In genomic region chr9:120403543-120403856, GRCh38 we compare ENCODE assay signal across 15 cellular contexts.
DNase-seq lines count a peak whose midpoint lies in the region; ATAC-seq, FAIRE-seq and TF ChIP-seq lines count a peak whose summit lies in the region.
"Had no signal": no experiment of that assay in that cellular context is flagged by ENCODE, and none has a peak within 500 bp of the region (broad histone marks: within the 10 kb centered on the region; RNA-seq: fewer than 3 reads in every experiment).

No MANE protein-coding gene starts in this region.

- peaks cover 78% of the 10 kb centered on the region for H3K36me3 ChIP-seq in SJSA1
- H3K36me3 ChIP-seq in keratinocyte (ENCODE audit: control insufficient read depth in 2 of 2, extremely low read depth in 1 of 2, insufficient read depth in 2 of 2, low read length in 2 of 2), result peaks cover 21 to 43% of the 10 kb centered on the region in 2 experiments

- no peaks in the 10 kb centered on the region for H3K9me3 Mint-ChIP-seq in activated CD4-positive, alpha-beta T cell treated with anti-CD3 and anti-CD28 coated beads, Interleukin-2, amount 10 ng/mL, durations not matched to agents 24 days and 14 days
- H3K9me3 Mint-ChIP-seq: activated naive CD4-positive, alpha-beta T cell treated with anti-CD3 and anti-CD28 coated beads, Interleukin-2, amount 50 U/mL, for 24 hours; naive B cell had no signal

- peaks cover 4% of the 10 kb centered on the region for H4K20me1 ChIP-seq in keratinocyte (ENCODE audit: control insufficient read depth, extremely low read depth, insufficient read depth, low read length)

- H3K4me2 ChIP-seq in keratinocyte (ENCODE audit: control insufficient read depth, extremely low read depth, insufficient read depth, low read depth, low read length), result peak overlapping the region; percentile 4

- H3K4me3 Mint-ChIP-seq in activated CD4-positive, alpha-beta T cell treated with anti-CD3 and anti-CD28 coated beads, Interleukin-2, amount 10 ng/mL, durations not matched to agents 24 days and 14 days, result peak overlapping the region; percentile 0
- H3K4me3 Mint-ChIP-seq: activated naive CD4-positive, alpha-beta T cell treated with anti-CD3 and anti-CD28 coated beads, Interleukin-2, amount 50 U/mL, for 24 hours; naive B cell had no signal

- peaks cover 64% of the 10 kb centered on the region for H3K36me3 Mint-ChIP-seq in activated CD4-positive, alpha-beta T cell treated with anti-CD3 and anti-CD28 coated beads, Interleukin-2, amount 10 ng/mL, durations not matched to agents 24 days and 14 days (ENCODE audit: low read depth)

- H3K4me1 Mint-ChIP-seq in activated CD4-positive, alpha-beta T cell treated with anti-CD3 and anti-CD28 coated beads, Interleukin-2, amount 10 ng/mL, durations not matched to agents 24 days and 14 days, result peaks cover 22% of the 10 kb centered on the region
- H3K4me1 Mint-ChIP-seq: activated naive CD4-positive, alpha-beta T cell treated with anti-CD3 and anti-CD28 coated beads, Interleukin-2, amount 50 U/mL, for 24 hours had no signal

- H3K27ac ChIP-seq in SJSA1, result peak overlapping the region; percentile 77
- no peak overlapping the region for H3K27ac ChIP-seq in keratinocyte (ENCODE audit: control insufficient read depth, insufficient read depth, low read length)
- H3K27ac ChIP-seq: suprapubic skin had no signal

- H3K4me3 ChIP-seq in SJSA1 (no peak overlapping the region), keratinocyte (ENCODE audit: control insufficient read depth in 2 of 3, extremely low read depth in 1 of 3, insufficient read depth in 2 of 3, low read depth in 1 of 3, low read length in 3 of 3) (no peak overlapping the region)
- H3K4me3 ChIP-seq: heart left ventricle, skin epidermis, suprapubic skin had no signal

- intact Hi-C loops in activated CD4-positive, alpha-beta T cell treated with anti-CD3 and anti-CD28 coated beads, Interleukin-2, amount 10 ng/mL, durations not matched to agents 24 days and 14 days (cut with micrococcal nuclease), result no loop called here

- H3K79me2 ChIP-seq in keratinocyte (ENCODE audit: control insufficient read depth, insufficient read depth, low read length), result no peaks in the 10 kb centered on the region

- H2AFZ ChIP-seq in keratinocyte (ENCODE audit: control insufficient read depth, low read length), result no peak overlapping the region

- H3K4me1 ChIP-seq in SJSA1 (replicated peaks), result peaks cover 27% of the 10 kb centered on the region
- peaks cover 10% of the 10 kb centered on the region for H3K4me1 ChIP-seq in keratinocyte (ENCODE audit: control insufficient read depth, extremely low read depth, insufficient read depth, low read length)
- H3K4me1 ChIP-seq: suprapubic skin had no signal

- no peak for DNase-seq in activated CD4-positive, alpha-beta T cell treated with anti-CD3 and anti-CD28 coated beads, Interleukin-2, amount 10 ng/mL, durations not matched to agents 24 days and 14 days
- no peak for DNase-seq in activated CD4-positive, alpha-beta T cell treated with anti-CD3 and anti-CD28 coated beads, Interleukin-2, amount 50 U/mL, for 4 hours
- DNase-seq in SJSA1 (ENCODE audit: low read depth in 1 of 2, low spot score in 2 of 2), result no peak
- DNase-seq in keratinocyte (ENCODE audit: low read depth, low spot score), result no peak
- DNase-seq in stimulated activated naive CD8-positive, alpha-beta T cell treated with anti-CD3 and anti-CD28 coated beads, Interleukin-15, Interleukin-2, amounts not matched to agents 100 U/mL and 50 U/mL, for 24 hours, result no peak
- DNase-seq in NCI-H748 treated with DMSO at 0.1 percent for 48 hours (lab: John Stamatoyannopoulos, UW), result no peak
- DNase-seq in HuH-7 (ENCODE audit: low spot score), result no peak
- DNase-seq: central memory CD4-positive, alpha-beta T cell; heart left ventricle; naive B cell; NCI-H1048 had no signal

- H3K27me3 Mint-ChIP-seq in activated CD4-positive, alpha-beta T cell treated with anti-CD3 and anti-CD28 coated beads, Interleukin-2, amount 10 ng/mL, durations not matched to agents 24 days and 14 days, result no peaks in the 10 kb centered on the region
- H3K27me3 Mint-ChIP-seq: activated naive CD4-positive, alpha-beta T cell treated with anti-CD3 and anti-CD28 coated beads, Interleukin-2, amount 50 U/mL, for 24 hours; naive B cell had no signal

- peak; percentile 48 for ATAC-seq in stimulated activated naive CD8-positive, alpha-beta T cell treated with anti-CD3 and anti-CD28 coated beads, Interleukin-15, Interleukin-2, amounts not matched to agents 100 U/mL and 50 U/mL, for 24 hours
- no peak for ATAC-seq in GM19452 (IDR thresholded peaks at IDR 0.05; ENCODE audit: unreplicated experiment)

- H3K9me1 ChIP-seq in keratinocyte (ENCODE audit: control insufficient read depth, extremely low read depth, insufficient read depth, low read length), result no peaks in the 10 kb centered on the region

- TF ChIP-seq CTCF in keratinocyte (optimal IDR thresholded peaks at IDR 0.05 in 1 of 3, IDR thresholded peaks at IDR 0.05 in 1 of 3, conservative IDR thresholded peaks at IDR 0.05 in 1 of 3; ENCODE audit: extremely low read depth in 1 of 3, insufficient read depth in 2 of 3, low read length in 3 of 3), result no peak

- dilution Hi-C loops in keratinocyte (cut with MboI; ENCODE audit: extremely low pct_ligation_motif_present, low sequenced_read_pairs), result no loop called here

- H3K27ac Mint-ChIP-seq in activated CD4-positive, alpha-beta T cell treated with anti-CD3 and anti-CD28 coated beads, Interleukin-2, amount 10 ng/mL, durations not matched to agents 24 days and 14 days, result peak overlapping the region; percentile 61
- H3K27ac Mint-ChIP-seq: activated naive CD4-positive, alpha-beta T cell treated with anti-CD3 and anti-CD28 coated beads, Interleukin-2, amount 50 U/mL, for 24 hours had no signal

- H3K9me3 ChIP-seq in SJSA1 (replicated peaks) (no peaks in the 10 kb centered on the region), keratinocyte (ENCODE audit: control insufficient read depth, low read depth, low read length) (no peaks in the 10 kb centered on the region)
- H3K9me3 ChIP-seq: heart left ventricle, suprapubic skin had no signal

- peak; percentile 5 for FAIRE-seq in keratinocyte (lab: Jason Lieb, UNC)

- H3K9ac ChIP-seq in keratinocyte (ENCODE audit: control insufficient read depth, extremely low read depth, insufficient read depth, low read length), result no peak overlapping the region

- no peaks in the 10 kb centered on the region for H3K27me3 ChIP-seq in SJSA1 (replicated peaks)
- H3K27me3 ChIP-seq in keratinocyte (ENCODE audit: control insufficient read depth, extremely low read depth, insufficient read depth, low read length), result no peaks in the 10 kb centered on the region
- H3K27me3 ChIP-seq: heart left ventricle, suprapubic skin had no signal
